In genomic region chr2:215311625-215312394, GRCh38 we compare ENCODE assay signal across 1 cellular context.
TF ChIP-seq lines count a peak whose summit lies in the region.

ATIC (plus strand) TSS chr2:215312059; CDS start chr2:215312143, 84 bp downstream.

TF ChIP-seq in HepG2, 621 proteins besides CTCF, POLR2A, EP300 and RAD21 (continued from another document and continues in another):
- TF ChIP-seq CEBPG (CRISPR knock-in tag; IDR thresholded peaks at IDR 0.05) (0 out of 2 replicates have a peak, but pooled peaks have one; percentile 10), SNAPC5 (CRISPR knock-in tag; IDR thresholded peaks at IDR 0.05; ENCODE audit: borderline replicate concordance) (peak; percentile 65; the same call in 1 of the 2 replicates), IKZF1 (IDR thresholded peaks at IDR 0.05) (no peak), ZNF777 (CRISPR knock-in tag; IDR thresholded peaks at IDR 0.05) (peak; percentile 63; the same call in 1 of the 2 replicates), KLF12 (CRISPR knock-in tag; IDR thresholded peaks at IDR 0.05; ENCODE audit: borderline replicate concordance) (peak; percentile 91; the same call in 1 of the 2 replicates), SIX4 (CRISPR knock-in tag; IDR thresholded peaks at IDR 0.05) (peak; percentile 84), PPARG (CRISPR knock-in tag; conservative IDR thresholded peaks at IDR 0.05) (peak; percentile 68; the same call in 1 of the 2 replicates), RFX5 (IDR thresholded peaks at IDR 0.05; ENCODE audit: low read depth, low read length) (no peak), MIER2 (CRISPR knock-in tag; IDR thresholded peaks at IDR 0.05) (peak; percentile 68), CAMTA2 (CRISPR knock-in tag; IDR thresholded peaks at IDR 0.05; ENCODE audit: borderline replicate concordance) (peak; percentile 88), HES4 (CRISPR knock-in tag; IDR thresholded peaks at IDR 0.05; ENCODE audit: borderline replicate concordance) (peak; percentile 99), ZNF496 (CRISPR knock-in tag; IDR thresholded peaks at IDR 0.05; ENCODE audit: insufficient replicate concordance) (no peak), BORCS8-MEF2B (CRISPR knock-in tag; IDR thresholded peaks at IDR 0.05) (peak; percentile 99), DR1 (CRISPR knock-in tag; IDR thresholded peaks at IDR 0.05) (peak; percentile 71; the same call in 1 of the 2 replicates), NCOA1 (CRISPR knock-in tag; IDR thresholded peaks at IDR 0.05) (no peak), ZNF83 (CRISPR knock-in tag; IDR thresholded peaks at IDR 0.05; ENCODE audit: borderline replicate concordance) (peak; percentile 91; the same call in 1 of the 2 replicates), IKZF4 (CRISPR knock-in tag; IDR thresholded peaks at IDR 0.05; ENCODE audit: borderline replicate concordance, low read depth, not compliant biosample characterization) (peak; percentile 99), RORA (CRISPR knock-in tag; IDR thresholded peaks at IDR 0.05) (no peak), ZNF598 (CRISPR knock-in tag; IDR thresholded peaks at IDR 0.05; ENCODE audit: borderline replicate concordance) (peak; percentile 92; the same call in 1 of the 2 replicates), FOXK2 (IDR thresholded peaks at IDR 0.05) (peak; percentile 56; the same call in 1 of the 2 replicates), SP1 (IDR thresholded peaks at IDR 0.05) (no peak), SP1 (CRISPR knock-in tag; IDR thresholded peaks at IDR 0.05) (peak; percentile 82), PCBP1 (IDR thresholded peaks at IDR 0.05; ENCODE audit: borderline replicate concordance, low read depth, low read length) (peak; percentile 74; the same call in 1 of the 2 replicates), NFKB2 (CRISPR knock-in tag; IDR thresholded peaks at IDR 0.05; ENCODE audit: borderline replicate concordance) (peak; percentile 98), ZNF256 (CRISPR knock-in tag; conservative IDR thresholded peaks at IDR 0.05) (no peak; the same call in 1 of the 2 replicates), DZIP1 (CRISPR knock-in tag; IDR thresholded peaks at IDR 0.05) (peak; percentile 68; the same call in 1 of the 2 replicates), HMG20B (CRISPR knock-in tag; conservative IDR thresholded peaks at IDR 0.05) (0 out of 2 replicates have a peak, but pooled peaks have one; percentile 44), SMC3 (IDR thresholded peaks at IDR 0.05; ENCODE audit: low read length) (no peak), PLRG1 (conservative IDR thresholded peaks at IDR 0.05) (no peak), CBX1 (IDR thresholded peaks at IDR 0.05; ENCODE audit: low read depth) (peak; percentile 94), ZNF431 (CRISPR knock-in tag; IDR thresholded peaks at IDR 0.05; ENCODE audit: borderline replicate concordance, low read depth) (peak; percentile 95; the same call in 1 of the 2 replicates), NFYC (CRISPR knock-in tag; IDR thresholded peaks at IDR 0.05) (peak; percentile 13; the same call in 1 of the 2 replicates), ZBTB42 (CRISPR knock-in tag; IDR thresholded peaks at IDR 0.05) (peak; percentile 75; the same call in 1 of the 2 replicates), XRCC5 (optimal IDR thresholded peaks at IDR 0.05; ENCODE audit: low read length) (peak; percentile 91), ZMYM3 (CRISPR knock-in tag; IDR thresholded peaks at IDR 0.05) (peak; percentile 87), STAT6 (CRISPR knock-in tag; IDR thresholded peaks at IDR 0.05; ENCODE audit: borderline replicate concordance) (peak; percentile 83; the same call in 1 of the 2 replicates), NBN (conservative IDR thresholded peaks at IDR 0.05) (no peak), AHDC1 (CRISPR knock-in tag; IDR thresholded peaks at IDR 0.05; ENCODE audit: borderline replicate concordance) (peak; percentile 91), TRIM22 (IDR thresholded peaks at IDR 0.05) (no peak), MEIS2 (CRISPR knock-in tag; IDR thresholded peaks at IDR 0.05) (peak; percentile 95), NR3C1 (CRISPR knock-in tag; IDR thresholded peaks at IDR 0.05) (no peak), JARID2 (CRISPR knock-in tag; IDR thresholded peaks at IDR 0.05; ENCODE audit: insufficient replicate concordance) (no peak), CREB1 (IDR thresholded peaks at IDR 0.05) (no peak), CREB1 (CRISPR knock-in tag; IDR thresholded peaks at IDR 0.05) (no peak), KDM3A (CRISPR knock-in tag; IDR thresholded peaks at IDR 0.05; ENCODE audit: low read depth) (peak; percentile 88), TOPORS (CRISPR knock-in tag; IDR thresholded peaks at IDR 0.05) (peak; percentile 96), THAP11 (CRISPR knock-in tag; IDR thresholded peaks at IDR 0.05) (peak; percentile 90), ZNF251 (CRISPR knock-in tag; IDR thresholded peaks at IDR 0.05) (no peak), ZKSCAN5 (CRISPR knock-in tag; IDR thresholded peaks at IDR 0.05) (0 out of 2 replicates have a peak, but pooled peaks have one; percentile 7), RAD51 (IDR thresholded peaks at IDR 0.05; ENCODE audit: borderline replicate concordance) (peak; percentile 93), EZH2 (conservative IDR thresholded peaks at IDR 0.05; ENCODE audit: low read depth, low read length) (no peak), ZIK1 (CRISPR knock-in tag; IDR thresholded peaks at IDR 0.05; ENCODE audit: borderline replicate concordance, low read depth) (peak; percentile 96; the same call in 1 of the 2 replicates), BRD4 (CRISPR knock-in tag; IDR thresholded peaks at IDR 0.05) (peak; percentile 95), PHF20 (CRISPR knock-in tag; IDR thresholded peaks at IDR 0.05) (peak; percentile 84), SMARCC2 (IDR thresholded peaks at IDR 0.05) (no peak), ZSCAN29 (CRISPR knock-in tag; conservative IDR thresholded peaks at IDR 0.05) (peak; percentile 89), FOSL2 (CRISPR knock-in tag; IDR thresholded peaks at IDR 0.05) (peak; percentile 30; the same call in 1 of the 2 replicates), ZFX (CRISPR knock-in tag; IDR thresholded peaks at IDR 0.05; ENCODE audit: low read depth) (peak; percentile 100)
- TF ChIP-seq, protein P1, sequence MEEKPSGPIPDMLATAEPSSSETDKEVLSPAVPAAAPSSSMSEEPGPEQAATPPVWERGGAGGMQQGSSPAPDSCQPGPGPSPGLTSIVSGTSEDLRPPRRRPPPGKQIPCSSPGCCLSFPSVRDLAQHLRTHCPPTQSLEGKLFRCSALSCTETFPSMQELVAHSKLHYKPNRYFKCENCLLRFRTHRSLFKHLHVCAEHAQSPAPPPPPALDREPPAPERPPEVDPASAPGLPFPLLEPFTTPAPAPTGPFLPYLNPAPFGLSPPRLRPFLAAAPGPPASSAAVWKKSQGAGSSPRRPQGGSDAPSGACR (CRISPR knock-in tag; IDR thresholded peaks at IDR 0.05) = no peak
- TF ChIP-seq, protein P2, sequence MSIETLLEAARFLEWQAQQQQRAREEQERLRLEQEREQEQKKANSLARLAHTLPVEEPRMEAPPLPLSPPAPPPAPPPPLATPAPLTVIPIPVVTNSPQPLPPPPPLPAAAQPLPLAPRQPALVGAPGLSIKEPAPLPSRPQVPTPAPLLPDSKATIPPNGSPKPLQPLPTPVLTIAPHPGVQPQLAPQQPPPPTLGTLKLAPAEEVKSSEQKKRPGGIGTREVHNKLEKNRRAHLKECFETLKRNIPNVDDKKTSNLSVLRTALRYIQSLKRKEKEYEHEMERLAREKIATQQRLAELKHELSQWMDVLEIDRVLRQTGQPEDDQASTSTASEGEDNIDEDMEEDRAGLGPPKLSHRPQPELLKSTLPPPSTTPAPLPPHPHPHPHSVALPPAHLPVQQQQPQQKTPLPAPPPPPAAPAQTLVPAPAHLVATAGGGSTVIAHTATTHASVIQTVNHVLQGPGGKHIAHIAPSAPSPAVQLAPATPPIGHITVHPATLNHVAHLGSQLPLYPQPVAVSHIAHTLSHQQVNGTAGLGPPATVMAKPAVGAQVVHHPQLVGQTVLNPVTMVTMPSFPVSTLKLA (IDR thresholded peaks at IDR 0.05) = peak; percentile 96
